ENCODE assay signal across 12 cellular contexts in the genomic region with DNA sequence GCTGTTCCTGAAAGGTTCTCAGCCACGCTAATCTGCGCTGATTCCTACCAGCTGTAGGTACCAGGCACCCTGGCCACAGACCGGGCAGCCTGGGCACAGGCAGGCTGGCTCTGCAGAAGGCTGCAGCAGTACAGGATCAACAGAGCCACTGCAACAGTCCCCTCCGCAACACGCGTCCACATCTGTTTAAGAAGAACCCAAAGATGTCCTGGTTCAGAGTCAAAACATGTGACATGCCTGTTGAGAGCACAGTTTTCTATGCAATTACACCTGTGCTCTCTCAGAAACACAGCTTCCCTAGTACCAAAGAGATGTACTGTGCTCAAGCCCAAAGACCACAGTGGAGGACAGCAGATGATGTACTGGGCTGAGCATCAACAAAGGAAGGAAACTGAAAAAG. TPM values are rescaled to one million over a fixed set of nuclear protein-coding genes. Genes with fewer than 3 reads are reported as not detected.
A peak's percentile ranks its signal among the peaks of the same experiment; 100 is the strongest.
DNase-seq lines count a peak whose midpoint lies in the region; ATAC-seq and TF ChIP-seq lines count a peak whose summit lies in the region.
"Had no signal": no experiment of that assay in that cellular context is flagged by ENCODE, and none has a peak within 500 bp of the region (broad histone marks: within the 10 kb centered on the region; RNA-seq: fewer than 3 reads in every experiment).

No MANE protein-coding gene starts in this region.

- 46 to 75% methylated on average over 6 of the region's 6 CpGs for WGBS in heart right ventricle, 2 donors

- TF ChIP-seq POLR2A in vagina (IDR thresholded peaks at IDR 0.05) (no peak), GM18505 (IDR thresholded peaks at IDR 0.05; ENCODE audit: borderline replicate concordance, extremely low read depth, insufficient read depth, insufficient read length) (no peak)

- intact Hi-C loops in heart right ventricle (cut with DNase I) (loop anchor here in 1 of 10 donors (5.0 kb wide), 1 partner anchor 65 kb away; no protein-coding TSS in a partner anchor), left cardiac atrium (cut with DNase I) (loop anchor here in 1 of 2 donors (5.0 kb wide), 1 partner anchor 65 kb away; no protein-coding TSS in a partner anchor), ascending aorta (cut with DNase I) (loop anchor here (2.0 kb wide), 2 partner anchors 13 to 19 kb away; a partner anchor contains a TSS), vagina (cut with DNase I) (loop anchor here (10.0 kb wide), 1 partner anchor 57 kb away; no protein-coding TSS in a partner anchor)

- DNase-seq in heart right ventricle: no peak
- DNase-seq in left cardiac atrium: no peak
- no peak for DNase-seq in ascending aorta (ENCODE audit: low spot score in 2 of 2)
- no peak for DNase-seq in vagina (ENCODE audit: extremely low spot score in 2 of 2)
- no peak for DNase-seq in NCI-H128 (lab: John Stamatoyannopoulos, UW; ENCODE audit: unreplicated experiment)
- DNase-seq in foreskin fibroblast: no peak
- DNase-seq: activated CD8-positive, alpha-beta memory T cell treated with anti-CD3 and anti-CD28 coated beads for 24 hours; cortex of kidney; NCI-H2029 treated with DMSO at 0.1 percent for 48 hours had no signal

- peaks cover 37 to 100% (median 97%) of the 10 kb centered on the region in 9 donors for H3K4me1 ChIP-seq in heart right ventricle
- H3K4me1 ChIP-seq in ascending aorta: peaks cover 17 to 74% of the 10 kb centered on the region in 2 donors
- peaks cover 72% of the 10 kb centered on the region for H3K4me1 ChIP-seq in mucosa of stomach (ENCODE audit: control insufficient read depth, insufficient read depth, low read length)
- peaks cover 91% of the 10 kb centered on the region for H3K4me1 ChIP-seq in vagina

- H3K27ac ChIP-seq in heart right ventricle (peak overlapping the region in 9 of 10 donors; percentile 71 to 92 (median 85)), ascending aorta (peak overlapping the region; percentile 89 to 90), vagina (peak overlapping the region; percentile 86)

- ATAC-seq in heart right ventricle (peak in 3 of 8 donors; percentile 15 to 32 (median 17)), left cardiac atrium (no peak), GM18505 (IDR thresholded peaks at IDR 0.05; ENCODE audit: unreplicated experiment) (no peak)

- TF ChIP-seq CTCF in heart right ventricle (IDR thresholded peaks at IDR 0.05) (no peak), ascending aorta (IDR thresholded peaks at IDR 0.05) (no peak), vagina (IDR thresholded peaks at IDR 0.05) (no peak), foreskin fibroblast (IDR thresholded peaks at IDR 0.05; ENCODE audit: low read depth, low read length) (no peak)

- H3K9me3 ChIP-seq in heart right ventricle: peaks cover 0 to 5% (median 0%) of the 10 kb centered on the region in 11 donors
- no peaks in the 10 kb centered on the region for H3K9me3 ChIP-seq in ascending aorta
- no peaks in the 10 kb centered on the region for H3K9me3 ChIP-seq in mucosa of stomach (ENCODE audit: control insufficient read depth, low read length)
- no peaks in the 10 kb centered on the region for H3K9me3 ChIP-seq in vagina

- H3K4me3 ChIP-seq in heart right ventricle (no peak overlapping the region), ascending aorta (peak overlapping the region in 1 of 2 donors; percentile 0), mucosa of stomach (ENCODE audit: low read length) (no peak overlapping the region), vagina (no peak overlapping the region), foreskin fibroblast (ENCODE audit: low read depth in 1 of 2, low read length in 2 of 2) (no peak overlapping the region)
- H3K4me3 ChIP-seq: HAP-1 had no signal

- H3K36me3 ChIP-seq in heart right ventricle (no peaks in the 10 kb centered on the region), ascending aorta (no peaks in the 10 kb centered on the region), mucosa of stomach (ENCODE audit: control insufficient read depth, insufficient read depth, low read length) (no peaks in the 10 kb centered on the region), vagina (no peaks in the 10 kb centered on the region)
- H3K36me3 ChIP-seq: HAP-1 had no signal

- no peaks in the 10 kb centered on the region for H3K27me3 ChIP-seq in heart right ventricle
- no peaks in the 10 kb centered on the region for H3K27me3 ChIP-seq in ascending aorta
- no peaks in the 10 kb centered on the region for H3K27me3 ChIP-seq in mucosa of stomach (ENCODE audit: control insufficient read depth, insufficient read depth, low read length)
- no peaks in the 10 kb centered on the region for H3K27me3 ChIP-seq in vagina

- H3K9ac ChIP-seq in mucosa of stomach (ENCODE audit: low read length): peak overlapping the region; percentile 22

RNA-seq across cellular contexts. Expression of a gene that starts 18.8 kb away (rescaled TPM):
- total RNA-seq in heart right ventricle: 100 to 1,000 TPM in 3 of 10 donors, 10 to 100 TPM in 7; 71.9 to 109 (median 95.2) TPM
- 10 to 100 TPM; 23.8 to 33.8 TPM for polyA plus RNA-seq in heart right ventricle
- total RNA-seq in left cardiac atrium: 100 to 1,000 TPM in 1 of 2 donors, 10 to 100 TPM in 1; 88.8 to 115 TPM
- 62.3 TPM for total RNA-seq in ascending aorta
- 30.7 TPM for total RNA-seq in vagina
